In genomic region chr17:18277076-18277475, GRCh38 we compare ENCODE assay signal across 10 cellular contexts.
"Had no signal": no experiment of that assay in that cellular context is flagged by ENCODE, and none has a peak within 500 bp of the region (broad histone marks: within the 10 kb centered on the region; RNA-seq: fewer than 3 reads in every experiment).

No MANE protein-coding gene starts in this region.

- H3K27ac Mint-ChIP-seq: HFFc6 had no signal

- H3K4me3 Mint-ChIP-seq: HFFc6 had no signal

- H3K9me3 ChIP-seq: HAP-1 had no signal

- H3K27ac ChIP-seq: GM23248, HL-60 had no signal

- H3K4me1 ChIP-seq: HAP-1 had no signal

- H3K4me3 ChIP-seq: GM23248, HAP-1, K562 had no signal

- H3K9me3 Mint-ChIP-seq: HFFc6 had no signal

- ATAC-seq: HCT116, HepG2, K562 had no signal

- DNase-seq: GM23248, GOT3, H7, HFFc6, IMR-90 had no signal
